In genomic region chr15:56765252-56765651, GRCh38 we compare ENCODE assay signal across 12 cellular contexts. TPM values are rescaled to one million over a fixed set of nuclear protein-coding genes. Genes with fewer than 3 reads are reported as not detected.
DNase-seq lines count a peak whose midpoint lies in the region; ATAC-seq and TF ChIP-seq lines count a peak whose summit lies in the region.
"Had no signal": no experiment of that assay in that cellular context is flagged by ENCODE, and none has a peak within 500 bp of the region (broad histone marks: within the 10 kb centered on the region; RNA-seq: fewer than 3 reads in every experiment).

No MANE protein-coding gene starts in this region.

- H3K4me3 ChIP-seq in LNCaP clone FGC (ENCODE audit: low read depth, low read length) = no peak overlapping the region
- H3K4me3 ChIP-seq in astrocyte of the spinal cord (ENCODE audit: low read depth, low read length) = no peak overlapping the region
- H3K4me3 ChIP-seq: right lobe of liver had no signal

- peak; percentile 72 for DNase-seq in GM03348 (ENCODE audit: low spot score)
- peak; percentile 73 for DNase-seq in LNCaP clone FGC (ENCODE audit: low read depth)
- peak; percentile 84 for DNase-seq in astrocyte of the spinal cord (ENCODE audit: low read depth, low spot score)
- peak; percentile 1 for DNase-seq in occipital lobe (lab: John Stamatoyannopoulos, UW)
- DNase-seq in RKO (ENCODE audit: low spot score) = no peak
- no peak for DNase-seq in kidney tubule cell (ENCODE audit: low spot score)
- DNase-seq: activated CD4-positive, alpha-beta T cell treated with anti-CD3 and anti-CD28 coated beads for 48 hours; DMS79; NCI-H2227 treated with DMSO at 0.1 percent for 48 hours; right lobe of liver; SIG-M5 had no signal

- in situ Hi-C loops in astrocyte of the spinal cord (cut with HindIII; ENCODE audit: low sequenced_read_pairs) = no loop called here

- TF ChIP-seq CTCF in LNCaP clone FGC (IDR thresholded peaks at IDR 0.05; ENCODE audit: control insufficient read depth, extremely low read depth, insufficient read depth) (no peak), astrocyte of the spinal cord (IDR thresholded peaks at IDR 0.05; ENCODE audit: low read depth, low read length) (no peak)

- no peak for ATAC-seq in GM19035 (IDR thresholded peaks at IDR 0.05; ENCODE audit: unreplicated experiment)
- ATAC-seq: right lobe of liver had no signal

RNA-seq across cellular contexts. Expression of gene ZNF280D, which starts 31.9 kb away (rescaled TPM):
- total RNA-seq in occipital lobe = 159 TPM

Comparison
In these comparisons a context has a peak if more than half of its experiments do, and no peak if none do; other contexts are left out.
1. DNase-seq: peak in GM03348 (single experiment), LNCaP clone FGC (single experiment), astrocyte of the spinal cord (single experiment) and occipital lobe (single experiment); none in RKO (single experiment) and kidney tubule cell (single experiment).